14 cellular contexts compared by ENCODE assay signal in genomic region chr1:180190091-180190490, GRCh38. TPM values are rescaled to one million over a fixed set of nuclear protein-coding genes. Genes with fewer than 3 reads are reported as not detected.
DNase-seq lines count a peak whose midpoint lies in the region; ATAC-seq and TF ChIP-seq lines count a peak whose summit lies in the region.
"Had no signal": no experiment of that assay in that cellular context is flagged by ENCODE, and none has a peak within 500 bp of the region (broad histone marks: within the 10 kb centered on the region; RNA-seq: fewer than 3 reads in every experiment).

No MANE protein-coding gene starts in this region.

- H3K4me1 ChIP-seq in CD8-positive, alpha-beta T cell (ENCODE audit: insufficient read depth, low read length), result peaks cover 13% of the 10 kb centered on the region

- no peaks in the 10 kb centered on the region for H3K27me3 Mint-ChIP-seq in activated naive CD4-positive, alpha-beta T cell treated with anti-CD3 and anti-CD28 coated beads, Interleukin-2, amount 50 U/mL, for 24 hours
- no peaks in the 10 kb centered on the region for H3K27me3 Mint-ChIP-seq in CD8-positive, alpha-beta T cell (ENCODE audit: low read depth)
- H3K27me3 Mint-ChIP-seq in effector memory CD8-positive, alpha-beta T cell, result no peaks in the 10 kb centered on the region
- H3K27me3 Mint-ChIP-seq: CD4-positive, alpha-beta memory T cell had no signal

- H3K36me3 ChIP-seq in CD8-positive, alpha-beta T cell (ENCODE audit: insufficient read depth, low read length), result peaks cover 31% of the 10 kb centered on the region

- H3K27ac Mint-ChIP-seq in activated naive CD4-positive, alpha-beta T cell treated with anti-CD3 and anti-CD28 coated beads, Interleukin-2, amount 50 U/mL, for 24 hours, result peak overlapping the region; percentile 65
- H3K27ac Mint-ChIP-seq in CD8-positive, alpha-beta T cell, result no peak overlapping the region
- peak overlapping the region; percentile 47 to 65 for H3K27ac Mint-ChIP-seq in effector memory CD8-positive, alpha-beta T cell
- H3K27ac Mint-ChIP-seq in stimulated activated effector memory CD8-positive, alpha-beta T cell treated with anti-CD3 and anti-CD28 coated beads, Interleukin-12 subunit alpha, Interleukin-12 subunit beta, amount 100 ng/mL, for 72 hours, result no peak overlapping the region
- H3K27ac Mint-ChIP-seq: HFFc6 had no signal

- no peaks in the 10 kb centered on the region for H3K9me3 ChIP-seq in CD8-positive, alpha-beta T cell (ENCODE audit: low read length)

- H3K36me3 Mint-ChIP-seq in activated naive CD4-positive, alpha-beta T cell treated with anti-CD3 and anti-CD28 coated beads, Interleukin-2, amount 50 U/mL, for 24 hours, result peaks cover 8% of the 10 kb centered on the region
- H3K36me3 Mint-ChIP-seq in CD8-positive, alpha-beta T cell, result peaks cover 73% of the 10 kb centered on the region
- H3K36me3 Mint-ChIP-seq in effector memory CD8-positive, alpha-beta T cell (ENCODE audit: insufficient read depth), result peaks cover 12% of the 10 kb centered on the region
- peaks cover 19% of the 10 kb centered on the region for H3K36me3 Mint-ChIP-seq in stimulated activated effector memory CD8-positive, alpha-beta T cell treated with anti-CD3 and anti-CD28 coated beads, Interleukin-12 subunit alpha, Interleukin-12 subunit beta, amount 100 ng/mL, for 72 hours

- CTCF ChIA-PET in CD8-positive, alpha-beta T cell (lab: Charles Lee), result interaction anchor here (1.0 to 1.6 kb wide), 2 partner anchors 12 to 323 kb away, joined by 4 to 11 read pairs; no protein-coding TSS in a partner anchor

- no peak for TF ChIP-seq CTCF in CD8-positive, alpha-beta T cell (IDR thresholded peaks at IDR 0.05)

- H3K9me3 Mint-ChIP-seq in activated naive CD4-positive, alpha-beta T cell treated with anti-CD3 and anti-CD28 coated beads, Interleukin-2, amount 50 U/mL, for 24 hours, result no peaks in the 10 kb centered on the region
- no peaks in the 10 kb centered on the region for H3K9me3 Mint-ChIP-seq in CD8-positive, alpha-beta T cell
- H3K9me3 Mint-ChIP-seq in effector memory CD8-positive, alpha-beta T cell, result no peaks in the 10 kb centered on the region
- no peaks in the 10 kb centered on the region for H3K9me3 Mint-ChIP-seq in stimulated activated effector memory CD8-positive, alpha-beta T cell treated with anti-CD3 and anti-CD28 coated beads, Interleukin-12 subunit alpha, Interleukin-12 subunit beta, amount 100 ng/mL, for 72 hours
- H3K9me3 Mint-ChIP-seq: CD4-positive, alpha-beta memory T cell; HFFc6 had no signal

- H3K27me3 ChIP-seq in CD8-positive, alpha-beta T cell (ENCODE audit: insufficient read depth, low read length), result no peaks in the 10 kb centered on the region

- H3K4me3 Mint-ChIP-seq in activated naive CD4-positive, alpha-beta T cell treated with anti-CD3 and anti-CD28 coated beads, Interleukin-2, amount 50 U/mL, for 24 hours, result no peak overlapping the region
- H3K4me3 Mint-ChIP-seq in CD8-positive, alpha-beta T cell, result peak overlapping the region; percentile 37
- peak overlapping the region; percentile 54 to 58 for H3K4me3 Mint-ChIP-seq in effector memory CD8-positive, alpha-beta T cell
- peak overlapping the region; percentile 23 for H3K4me3 Mint-ChIP-seq in stimulated activated effector memory CD8-positive, alpha-beta T cell treated with anti-CD3 and anti-CD28 coated beads, Interleukin-12 subunit alpha, Interleukin-12 subunit beta, amount 100 ng/mL, for 72 hours
- H3K4me3 Mint-ChIP-seq: CD4-positive, alpha-beta memory T cell; HFFc6 had no signal

- no peak overlapping the region for H3K27ac ChIP-seq in CD8-positive, alpha-beta T cell (ENCODE audit: low read depth, low read length)
- H3K27ac ChIP-seq: C4-2B had no signal

- no peaks in the 10 kb centered on the region for H3K4me1 Mint-ChIP-seq in activated naive CD4-positive, alpha-beta T cell treated with anti-CD3 and anti-CD28 coated beads, Interleukin-2, amount 50 U/mL, for 24 hours
- peaks cover 30% of the 10 kb centered on the region for H3K4me1 Mint-ChIP-seq in CD8-positive, alpha-beta T cell (ENCODE audit: low read depth)
- H3K4me1 Mint-ChIP-seq in effector memory CD8-positive, alpha-beta T cell (ENCODE audit: low read depth in 2 of 2), result peaks cover 34 to 39% of the 10 kb centered on the region in 2 donors
- peaks cover 52% of the 10 kb centered on the region for H3K4me1 Mint-ChIP-seq in stimulated activated effector memory CD8-positive, alpha-beta T cell treated with anti-CD3 and anti-CD28 coated beads, Interleukin-12 subunit alpha, Interleukin-12 subunit beta, amount 100 ng/mL, for 72 hours

- ATAC-seq in CD8-positive, alpha-beta T cell, result peak; percentile 61
- peak; percentile 78 for ATAC-seq in effector memory CD8-positive, alpha-beta T cell (replicated peaks)
- no peak for ATAC-seq in stimulated activated effector memory CD8-positive, alpha-beta T cell treated with anti-CD3 and anti-CD28 coated beads, Interleukin-12 subunit alpha, Interleukin-12 subunit beta, amount 100 ng/mL, for 72 hours
- ATAC-seq in GM18520 (IDR thresholded peaks at IDR 0.05; ENCODE audit: unreplicated experiment), result no peak

- DNase-seq in activated naive CD4-positive, alpha-beta T cell (lab: John Stamatoyannopoulos, UW), result no peak
- DNase-seq in CD8-positive, alpha-beta T cell, result no peak
- DNase-seq in effector memory CD8-positive, alpha-beta T cell, result peak; percentile 20 to 24 (median 23)
- no peak for DNase-seq in stimulated activated effector memory CD8-positive, alpha-beta T cell treated with anti-CD3 and anti-CD28 coated beads, Interleukin-12 subunit alpha, Interleukin-12 subunit beta, amount 100 ng/mL, for 72 hours (ENCODE audit: low spot score in 2 of 2)
- no peak for DNase-seq in cardiac septum (ENCODE audit: low spot score)
- DNase-seq: 8988T; CD4-positive, alpha-beta memory T cell; DMS53; GF-D8; HCEC 1CT; HFFc6 had no signal

- no peak overlapping the region for H3K4me3 ChIP-seq in CD8-positive, alpha-beta T cell (ENCODE audit: low read depth, low read length)

- POLR2A ChIA-PET in CD8-positive, alpha-beta T cell (lab: Charles Lee), result no interaction called here

- intact Hi-C loops in CD8-positive, alpha-beta T cell (cut with DNase I, micrococcal nuclease), result no loop called here
- intact Hi-C loops in cardiac septum (cut with DNase I), result no loop called here

RNA-seq across cellular contexts. Expression of gene QSOX1, which starts 35.4 kb away (rescaled TPM):
- 10 to 100 TPM; 12.8 to 12.9 TPM for total RNA-seq in CD8-positive, alpha-beta T cell
- 106 TPM for total RNA-seq in cardiac septum

RNA-seq across cellular contexts. Expression of gene LHX4, which starts 40.0 kb away (rescaled TPM):
- under 1 TPM in 1 of 2 experiments, not detected in 1; 0.08 TPM for total RNA-seq in CD8-positive, alpha-beta T cell
- total RNA-seq in cardiac septum, result 0.03 TPM
- total RNA-seq: CD4-positive, alpha-beta memory T cell had no signal

Comparison
In these comparisons a context has a peak if more than half of its experiments do, and no peak if none do; other contexts are left out.
1. H3K27ac Mint-ChIP-seq: peak in activated naive CD4-positive, alpha-beta T cell treated with anti-CD3 and anti-CD28 coated beads, Interleukin-2, amount 50 U/mL, for 24 hours (single experiment) and effector memory CD8-positive, alpha-beta T cell (2 of 2); none in CD8-positive, alpha-beta T cell (single experiment) and stimulated activated effector memory CD8-positive, alpha-beta T cell treated with anti-CD3 and anti-CD28 coated beads, Interleukin-12 subunit alpha, Interleukin-12 subunit beta, amount 100 ng/mL, for 72 hours (single experiment).
2. DNase-seq: peak in effector memory CD8-positive, alpha-beta T cell (3 of 3); none in activated naive CD4-positive, alpha-beta T cell (0 of 4), CD8-positive, alpha-beta T cell (0 of 7), stimulated activated effector memory CD8-positive, alpha-beta T cell treated with anti-CD3 and anti-CD28 coated beads, Interleukin-12 subunit alpha, Interleukin-12 subunit beta, amount 100 ng/mL, for 72 hours (0 of 2) and cardiac septum (single experiment).
3. ATAC-seq: peak in CD8-positive, alpha-beta T cell (single experiment) and effector memory CD8-positive, alpha-beta T cell (single experiment); none in stimulated activated effector memory CD8-positive, alpha-beta T cell treated with anti-CD3 and anti-CD28 coated beads, Interleukin-12 subunit alpha, Interleukin-12 subunit beta, amount 100 ng/mL, for 72 hours (single experiment) and GM18520 (single experiment).